ENCODE assay signal across 2 cellular contexts in genomic region chr11:45748801-45749200, GRCh38.
TF ChIP-seq lines count a peak whose summit lies in the region.

No MANE protein-coding gene starts in this region.

TF ChIP-seq in HepG2, 621 proteins besides CTCF, POLR2A, EP300 and RAD21:
- TF ChIP-seq KLF11 (CRISPR knock-in tag; IDR thresholded peaks at IDR 0.05): no peak
- TF ChIP-seq ZNF770 (CRISPR knock-in tag; IDR thresholded peaks at IDR 0.05): peak; percentile 21; the same call in 1 of the 2 replicates
- no peak for TF ChIP-seq PHB2 (IDR thresholded peaks at IDR 0.05; ENCODE audit: partially characterized antibody)
- TF ChIP-seq EED (CRISPR knock-in tag; IDR thresholded peaks at IDR 0.05): no peak
- no peak for TF ChIP-seq SPEN (CRISPR knock-in tag; IDR thresholded peaks at IDR 0.05; ENCODE audit: low read depth)
- TF ChIP-seq RBFOX2 (IDR thresholded peaks at IDR 0.05; ENCODE audit: low read depth, low read length): no peak
- TF ChIP-seq ZNF773 (CRISPR knock-in tag; IDR thresholded peaks at IDR 0.05; ENCODE audit: borderline replicate concordance): no peak
- TF ChIP-seq RORA (CRISPR knock-in tag; IDR thresholded peaks at IDR 0.05): no peak

TF ChIP-seq in HEK293, 187 proteins besides CTCF, POLR2A, EP300 and RAD21:
- no peak for TF ChIP-seq MEIS1 (CRISPR knock-in tag; IDR thresholded peaks at IDR 0.05; ENCODE audit: borderline replicate concordance)
- TF ChIP-seq ZNF626 (tag by site-specific recombination; IDR thresholded peaks at IDR 0.05): no peak
- no peak for TF ChIP-seq ZNF792 (tag by site-specific recombination; IDR thresholded peaks at IDR 0.05)
- no peak for TF ChIP-seq ZBTB17 (tag by site-specific recombination; IDR thresholded peaks at IDR 0.05)
- TF ChIP-seq ZNF670 (tag by site-specific recombination; IDR thresholded peaks at IDR 0.05; ENCODE audit: low read depth): no peak
- no peak for TF ChIP-seq KLF10 (tag by site-specific recombination; IDR thresholded peaks at IDR 0.05)
- TF ChIP-seq ZNF292 (tag by site-specific recombination; IDR thresholded peaks at IDR 0.05; ENCODE audit: borderline replicate concordance, low read depth): no peak
- TF ChIP-seq ATF2 (tag by site-specific recombination; IDR thresholded peaks at IDR 0.05; ENCODE audit: low read depth): no peak
- TF ChIP-seq ZSCAN30 (tag by site-specific recombination; IDR thresholded peaks at IDR 0.05): no peak
- peak; percentile 11; the same call in 1 of the 2 replicates for TF ChIP-seq ZIC2 (tag by site-specific recombination; IDR thresholded peaks at IDR 0.05)
- no peak for TF ChIP-seq ZNF549 (tag by site-specific recombination; IDR thresholded peaks at IDR 0.05)
- 0 out of 2 replicates have a peak, but pooled peaks have one; percentile 15 for TF ChIP-seq PRDM1 (tag by site-specific recombination; IDR thresholded peaks at IDR 0.05)
- TF ChIP-seq ZNF2 (tag by site-specific recombination; IDR thresholded peaks at IDR 0.05): no peak
- no peak for TF ChIP-seq BCL6B (tag by site-specific recombination; IDR thresholded peaks at IDR 0.05)
- TF ChIP-seq ZNF221 (tag by site-specific recombination; IDR thresholded peaks at IDR 0.05; ENCODE audit: borderline replicate concordance): no peak
TF ChIP-seq in HEK293: peak in this region for 2.
